14 cellular contexts compared by ENCODE assay signal in genomic region chr4:113469926-113470325, GRCh38.
DNase-seq lines count a peak whose midpoint lies in the region; ATAC-seq and TF ChIP-seq lines count a peak whose summit lies in the region.
"Had no signal": no experiment of that assay in that cellular context is flagged by ENCODE, and none has a peak within 500 bp of the region (broad histone marks: within the 10 kb centered on the region; RNA-seq: fewer than 3 reads in every experiment).

No MANE protein-coding gene starts in this region.

- peaks cover 19% of the 10 kb centered on the region for H3K36me3 Mint-ChIP-seq in CD4-positive, CD25-positive, alpha-beta regulatory T cell

- no peaks in the 10 kb centered on the region for H3K27me3 Mint-ChIP-seq in CD4-positive, CD25-positive, alpha-beta regulatory T cell

- no peak overlapping the region for H3K4me3 ChIP-seq in CD4-positive, CD25-positive, alpha-beta regulatory T cell (ENCODE audit: low read depth, low read length)
- no peak overlapping the region for H3K4me3 ChIP-seq in fibroblast of lung (replicated peaks in 1 of 4; ENCODE audit: control extremely low read depth in 1 of 4, insufficient read depth in 1 of 4, low read depth in 3 of 4, low read length in 4 of 4)

- no peak overlapping the region for H3K4me2 ChIP-seq in fibroblast of lung (ENCODE audit: extremely low read depth, insufficient read depth, low read length)

- no peaks in the 10 kb centered on the region for H3K9me3 ChIP-seq in CD4-positive, CD25-positive, alpha-beta regulatory T cell (ENCODE audit: control insufficient read depth in 2 of 2, low read length in 2 of 2)
- no peaks in the 10 kb centered on the region for H3K9me3 ChIP-seq in fibroblast of lung (ENCODE audit: control insufficient read depth, insufficient read depth, low read depth, low read length)
- H3K9me3 ChIP-seq: BE2C, neutrophil had no signal

- no peak overlapping the region for H3K4me3 Mint-ChIP-seq in CD4-positive, CD25-positive, alpha-beta regulatory T cell

- H3K79me2 ChIP-seq in fibroblast of lung (ENCODE audit: control insufficient read depth, insufficient read depth, low read length) = no peaks in the 10 kb centered on the region

- no peak for DNase-seq in CD4-positive, CD25-positive, alpha-beta regulatory T cell
- DNase-seq in LoVo (ENCODE audit: low spot score) (peak; percentile 34), fibroblast of lung (ENCODE audit: low read depth in 2 of 2) (no peak), renal cortical epithelial cell (ENCODE audit: low read depth) (peak; percentile 13), DMS153 (lab: John Stamatoyannopoulos, UW) (no peak), NCI-H2171 (lab: John Stamatoyannopoulos, UW) (no peak), HK-2 (ENCODE audit: unreplicated experiment) (no peak), kidney tubule cell (ENCODE audit: low spot score) (no peak)
- DNase-seq: activated CD8-positive, alpha-beta memory T cell treated with anti-CD3 and anti-CD28 coated beads, Interleukin-2, amount 50 U/mL, for 4 hours; amygdala; BE2C; islet precursor cell had no signal

- ATAC-seq in CD4-positive, CD25-positive, alpha-beta regulatory T cell (ENCODE audit: low read depth in 2 of 2) = no peak

- H3K4me1 ChIP-seq in CD4-positive, CD25-positive, alpha-beta regulatory T cell (ENCODE audit: control insufficient read depth, insufficient read depth, low read length, poor library complexity, severe bottlenecking) = no peaks in the 10 kb centered on the region
- peaks cover 23% of the 10 kb centered on the region for H3K4me1 ChIP-seq in fibroblast of lung (ENCODE audit: control insufficient read depth, extremely low read depth, insufficient read depth, low read length)

- peaks cover 9% of the 10 kb centered on the region for H3K36me3 ChIP-seq in CD4-positive, CD25-positive, alpha-beta regulatory T cell (ENCODE audit: control insufficient read depth, insufficient read depth, low read length)
- H3K36me3 ChIP-seq in fibroblast of lung (ENCODE audit: control insufficient read depth, insufficient read depth, low read length) = no peaks in the 10 kb centered on the region
- H3K36me3 ChIP-seq: BE2C, neutrophil had no signal

- H3K27ac Mint-ChIP-seq in CD4-positive, CD25-positive, alpha-beta regulatory T cell = peak overlapping the region; percentile 4 to 23 (median 19)

- H3K27ac ChIP-seq in CD4-positive, CD25-positive, alpha-beta regulatory T cell (ENCODE audit: insufficient read depth, low read length, poor library complexity, severe bottlenecking) = no peak overlapping the region
- peak overlapping the region; percentile 92 for H3K27ac ChIP-seq in fibroblast of lung (ENCODE audit: insufficient read depth, low read length)
- H3K27ac ChIP-seq: neutrophil, VCaP had no signal

- no peaks in the 10 kb centered on the region for H4K20me1 ChIP-seq in fibroblast of lung (ENCODE audit: control insufficient read depth, extremely low read depth, insufficient read depth, low read length)

- H3K27me3 ChIP-seq in CD4-positive, CD25-positive, alpha-beta regulatory T cell (ENCODE audit: control insufficient read depth, insufficient read depth, low read length) = no peaks in the 10 kb centered on the region
- H3K27me3 ChIP-seq in fibroblast of lung (ENCODE audit: control insufficient read depth, insufficient read depth, low read length) = no peaks in the 10 kb centered on the region
- H3K27me3 ChIP-seq: BE2C, neutrophil had no signal

- TF ChIP-seq CTCF in fibroblast of lung (conservative IDR thresholded peaks at IDR 0.05 in 1 of 2, IDR thresholded peaks at IDR 0.05 in 1 of 2; ENCODE audit: low read depth in 1 of 2, low read length in 2 of 2) = no peak

- H3K9ac ChIP-seq in fibroblast of lung (ENCODE audit: insufficient read depth, low read length) = no peak overlapping the region

- H3K4me1 Mint-ChIP-seq in CD4-positive, CD25-positive, alpha-beta regulatory T cell = peaks cover 3 to 43% (median 18%) of the 10 kb centered on the region in 4 donors

- H2AFZ ChIP-seq in fibroblast of lung (ENCODE audit: low read length) = no peak overlapping the region

- H3K9me3 Mint-ChIP-seq in CD4-positive, CD25-positive, alpha-beta regulatory T cell = peaks cover 0 to 8% (median 0%) of the 10 kb centered on the region in 7 donors

Comparison
In these comparisons a context has a peak if more than half of its experiments do, and no peak if none do; other contexts are left out.
1. DNase-seq: peak in LoVo (single experiment) and renal cortical epithelial cell (single experiment); none in CD4-positive, CD25-positive, alpha-beta regulatory T cell (0 of 3), fibroblast of lung (0 of 2), DMS153 (single experiment), NCI-H2171 (single experiment), HK-2 (single experiment) and kidney tubule cell (single experiment).